Comparison of ENCODE assay signal across 30 cellular contexts in the genomic region with DNA sequence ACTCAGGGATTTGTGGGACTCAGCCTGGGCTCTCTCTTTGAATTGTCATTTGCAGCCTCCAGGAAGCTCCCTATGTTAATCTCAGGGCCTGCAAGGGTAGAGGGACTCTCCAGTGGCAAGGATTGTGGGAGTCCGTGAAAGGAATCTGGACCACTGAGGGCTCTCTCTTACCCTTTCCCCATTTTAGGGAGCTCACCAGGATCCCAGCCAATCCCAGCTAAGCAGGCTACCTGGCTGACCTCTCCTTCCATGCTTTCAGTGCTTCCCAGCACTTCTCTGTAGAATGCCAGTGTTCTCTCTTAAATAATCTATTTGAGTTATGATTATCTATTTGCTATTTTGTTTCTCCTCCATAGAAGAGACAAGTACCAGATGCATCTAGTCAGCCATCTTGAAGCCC.
"Had no signal": no experiment of that assay in that cellular context is flagged by ENCODE, and none has a peak within 500 bp of the region (broad histone marks: within the 10 kb centered on the region; RNA-seq: fewer than 3 reads in every experiment).

No MANE protein-coding gene starts in this region.

- H3K4me3 ChIP-seq: ascending aorta, body of pancreas had no signal

- H3K36me3 ChIP-seq: ascending aorta, WERI-Rb-1 had no signal

- H3K4me1 ChIP-seq: ascending aorta had no signal

- H3K9ac ChIP-seq: SK-N-SH had no signal

- H3K27ac Mint-ChIP-seq: activated CD4-positive, alpha-beta T cell treated with anti-CD3 and anti-CD28 coated beads, Interleukin-2, amount 10 ng/mL, durations not matched to agents 24 days and 14 days; activated naive CD4-positive, alpha-beta T cell treated with anti-CD3 and anti-CD28 coated beads, Interleukin-2, amount 50 U/mL, for 72 hours; activated naive CD8-positive, alpha-beta T cell treated with anti-CD3 and anti-CD28 coated beads, Interleukin-2, amount 50 U/mL, for 24 hours had no signal

- ATAC-seq: activated naive CD4-positive, alpha-beta T cell treated with anti-CD3 and anti-CD28 coated beads, Interleukin-2, amount 50 U/mL, for 72 hours; activated naive CD8-positive, alpha-beta T cell treated with anti-CD3 and anti-CD28 coated beads, Interleukin-2, amount 50 U/mL, for 24 hours; activated T-cell treated with anti-CD3 and anti-CD28 coated beads, Interleukin-2, amount 50 U/mL, for 4 hours; body of pancreas; Right ventricle myocardium inferior had no signal

- DNase-seq: activated CD4-positive, alpha-beta T cell treated with anti-CD3 and anti-CD28 coated beads, Interleukin-2, amount 10 ng/mL, durations not matched to agents 24 days and 14 days; activated CD4-positive, alpha-beta T cell treated with anti-CD3 and anti-CD28 coated beads, Interleukin-2, amount 50 U/mL, for 48 hours; activated CD4-positive, CD25-positive, alpha-beta regulatory T cell treated with anti-CD3 and anti-CD28 coated beads, Interleukin-2, amount 50 U/mL, for 72 hours; activated CD8-positive, alpha-beta memory T cell treated with anti-CD3 and anti-CD28 coated beads for 24 hours; activated effector memory CD4-positive, alpha-beta T cell treated with anti-CD3 and anti-CD28 coated beads, Interleukin-2, amount 50 U/mL, for 16 hours; activated naive CD4-positive, alpha-beta T cell treated with Interleukin-2 at 50 U/mL for 16 hours; activated naive CD8-positive, alpha-beta T cell treated with anti-CD3 and anti-CD28 coated beads, Interleukin-2, amount 50 U/mL, for 24 hours; activated T-cell treated with anti-CD3 and anti-CD28 coated beads, Interleukin-2, amount 50 U/mL, for 4 hours; amniotic stem cell; body of pancreas; Karpas-422; MM.1S; NCI-H1105; NCI-H1436; NCI-H1694 treated with DMSO at 0.1 percent for 48 hours; NCI-H2029 treated with DMSO at 0.1 percent for 48 hours; NCI-H345; NCI-H510A; NCI-H526 treated with DMSO at 0.1 percent for 48 hours; NCI-H82; NK-92 treated with Interleukin-12 subunit alpha and Interleukin-12 subunit beta, amount 100 ng/mL, for 24 hours; OCI-M1; RPMI8226; SK-N-SH; T-helper 1 cell; WERI-Rb-1 had no signal

- H3K9me3 ChIP-seq: ascending aorta, body of pancreas, SK-N-SH had no signal

- H3K27ac ChIP-seq: ascending aorta, WERI-Rb-1 had no signal

- H3K27me3 Mint-ChIP-seq: central memory CD8-positive, alpha-beta T cell had no signal

- H3K4me1 Mint-ChIP-seq: activated CD4-positive, alpha-beta T cell treated with anti-CD3 and anti-CD28 coated beads, Interleukin-2, amount 10 ng/mL, durations not matched to agents 24 days and 14 days; activated naive CD8-positive, alpha-beta T cell treated with anti-CD3 and anti-CD28 coated beads, Interleukin-2, amount 50 U/mL, for 24 hours; central memory CD8-positive, alpha-beta T cell had no signal

- H3K4me2 ChIP-seq: SK-N-SH had no signal

- H3K27me3 ChIP-seq: ascending aorta, body of pancreas had no signal

- H3K4me3 Mint-ChIP-seq: activated CD4-positive, alpha-beta T cell treated with anti-CD3 and anti-CD28 coated beads, Interleukin-2, amount 10 ng/mL, durations not matched to agents 24 days and 14 days; activated naive CD8-positive, alpha-beta T cell treated with anti-CD3 and anti-CD28 coated beads, Interleukin-2, amount 50 U/mL, for 24 hours; activated T-cell treated with anti-CD3 and anti-CD28 coated beads, Interleukin-2, amount 50 U/mL, for 4 hours; central memory CD8-positive, alpha-beta T cell had no signal
